8 cellular contexts compared by ENCODE assay signal in the genomic region with DNA sequence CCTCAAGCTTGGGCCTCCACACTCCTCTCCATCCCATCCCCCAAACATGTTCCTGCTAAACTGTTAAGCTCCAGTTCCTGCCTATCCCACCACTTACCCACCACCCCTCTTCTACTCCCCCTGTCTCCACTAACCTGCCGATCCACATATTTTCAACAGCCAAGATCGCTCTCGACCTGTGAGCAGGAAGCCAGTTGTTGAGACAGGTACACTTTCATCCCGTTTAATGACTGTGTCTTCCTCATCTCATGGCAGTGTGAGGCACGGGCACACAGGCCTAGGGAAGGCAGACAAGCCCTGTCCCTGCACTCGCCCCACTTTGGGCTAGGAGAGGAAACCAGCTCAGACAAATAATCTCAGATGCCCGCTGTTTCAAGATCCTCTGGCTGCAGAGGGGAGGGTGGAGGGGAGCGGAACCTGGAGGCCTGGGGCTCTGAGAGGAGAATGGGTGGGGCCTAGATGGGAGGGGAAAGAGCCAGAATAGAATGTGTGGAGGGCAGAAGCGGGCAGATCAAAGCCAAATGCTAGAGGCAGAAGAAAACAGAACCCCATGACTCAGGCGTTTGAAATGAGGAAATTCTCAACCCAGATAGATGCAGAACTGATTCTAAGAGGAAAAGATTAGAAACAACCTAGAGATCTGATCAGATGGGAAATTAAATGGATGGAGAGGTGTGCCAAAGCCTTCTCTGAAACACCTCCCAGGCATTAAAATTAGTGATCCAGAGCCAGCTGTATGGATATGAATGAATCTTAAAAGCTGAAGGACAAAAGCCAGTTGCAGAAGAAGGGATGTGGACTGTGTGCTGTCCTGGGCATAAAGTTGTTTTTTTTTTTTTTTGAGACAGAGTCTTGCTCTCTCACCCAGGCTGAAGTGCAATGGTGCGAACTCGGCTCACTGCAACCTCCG. TPM values are rescaled to one million over a fixed set of nuclear protein-coding genes. Genes with fewer than 3 reads are reported as not detected.
DNase-seq lines count a peak whose midpoint lies in the region; ATAC-seq and TF ChIP-seq lines count a peak whose summit lies in the region.

No MANE protein-coding gene starts in this region.

- peak overlapping the region; percentile 75 for H3K27ac ChIP-seq in upper lobe of right lung

- H3K36me3 ChIP-seq in upper lobe of right lung = no peaks in the 10 kb centered on the region

- H3K4me3 Mint-ChIP-seq in activated CD4-positive, alpha-beta T cell treated with anti-CD3 and anti-CD28 coated beads, Interleukin-2, amount 10 ng/mL, durations not matched to agents 7 days and 5 days = peak overlapping the region; percentile 60

- POLR2A ChIA-PET in activated CD4-positive, alpha-beta T cell treated with anti-CD3 and anti-CD28 coated beads, Interleukin-2, amount 10 ng/mL, durations not matched to agents 7 days and 5 days (lab: Charles Lee) = no interaction called here

- peaks cover 11% of the 10 kb centered on the region for H3K4me1 ChIP-seq in upper lobe of right lung

- H3K36me3 Mint-ChIP-seq in activated CD4-positive, alpha-beta T cell treated with anti-CD3 and anti-CD28 coated beads, Interleukin-2, amount 10 ng/mL, durations not matched to agents 7 days and 5 days (ENCODE audit: low read depth) = peaks cover 2% of the 10 kb centered on the region

- ATAC-seq in upper lobe of right lung (peak; percentile 95), GM21515 (IDR thresholded peaks at IDR 0.05; ENCODE audit: unreplicated experiment) (no peak)

- no peaks in the 10 kb centered on the region for H3K27me3 ChIP-seq in upper lobe of right lung

- no peak for TF ChIP-seq CTCF in upper lobe of right lung (IDR thresholded peaks at IDR 0.05)

- DNase-seq in ACHN = peak; percentile 85
- DNase-seq in Jurkat, Clone E6-1 (ENCODE audit: low read depth, low spot score) = peak; percentile 45
- peak; percentile 74 for DNase-seq in activated CD4-positive, alpha-beta T cell treated with anti-CD3 and anti-CD28 coated beads, Interleukin-2, amount 10 ng/mL, durations not matched to agents 7 days and 5 days
- DNase-seq in epidermal melanocyte (ENCODE audit: insufficient read length, low spot score) = peak; percentile 60
- peak; percentile 64 for DNase-seq in myocyte (ENCODE audit: low read depth)
- DNase-seq in upper lobe of right lung = peak; percentile 85
- no peak for DNase-seq in HuH-7 (ENCODE audit: low spot score)

- peaks cover 24% of the 10 kb centered on the region for H3K4me1 Mint-ChIP-seq in activated CD4-positive, alpha-beta T cell treated with anti-CD3 and anti-CD28 coated beads, Interleukin-2, amount 10 ng/mL, durations not matched to agents 7 days and 5 days

- no peaks in the 10 kb centered on the region for H3K27me3 Mint-ChIP-seq in activated CD4-positive, alpha-beta T cell treated with anti-CD3 and anti-CD28 coated beads, Interleukin-2, amount 10 ng/mL, durations not matched to agents 7 days and 5 days

- H3K4me3 ChIP-seq in Jurkat, Clone E6-1 (ENCODE audit: low read length) = no peak overlapping the region
- peak overlapping the region; percentile 36 for H3K4me3 ChIP-seq in upper lobe of right lung

- intact Hi-C loops in upper lobe of right lung (cut with DNase I) = no loop called here

- H3K27ac Mint-ChIP-seq in activated CD4-positive, alpha-beta T cell treated with anti-CD3 and anti-CD28 coated beads, Interleukin-2, amount 10 ng/mL, durations not matched to agents 7 days and 5 days = peak overlapping the region; percentile 84

- CTCF ChIA-PET in activated CD4-positive, alpha-beta T cell treated with anti-CD3 and anti-CD28 coated beads, Interleukin-2, amount 10 ng/mL, durations not matched to agents 7 days and 5 days (lab: Charles Lee) = interaction anchor here (0.9 to 1.2 kb wide), 2 partner anchors 17 to 88 kb away, joined by 3 read pairs; partner anchors contain the start of genes CYP2S1 and HNRNPUL1

- H3K9me3 ChIP-seq in upper lobe of right lung = no peaks in the 10 kb centered on the region

- H3K9me3 Mint-ChIP-seq in activated CD4-positive, alpha-beta T cell treated with anti-CD3 and anti-CD28 coated beads, Interleukin-2, amount 10 ng/mL, durations not matched to agents 7 days and 5 days = no peaks in the 10 kb centered on the region

- in situ Hi-C loops in ACHN (cut with HindIII; ENCODE audit: low pct_ligation_motif_present, low pct_unique_long_range_greater_than_20kb, low sequenced_read_pairs) = no loop called here

RNA-seq across cellular contexts. Expression of gene CYP2S1, which starts 16.9 kb away (rescaled TPM):
- 5.4 TPM for polyA plus RNA-seq in Jurkat, Clone E6-1 (2012; ENCODE audit: insufficient read depth, insufficient read length)
- total RNA-seq in activated CD4-positive, alpha-beta T cell treated with anti-CD3 and anti-CD28 coated beads, Interleukin-2, amount 10 ng/mL, durations not matched to agents 7 days and 5 days = under 1 TPM; 0.17 to 0.27 TPM
- not detected in 2 replicates for total RNA-seq in myocyte
- polyA plus RNA-seq in myocyte (2012) = not detected
- 11.1 TPM for total RNA-seq in upper lobe of right lung

RNA-seq across cellular contexts. Expression of gene AXL, which starts 42.9 kb away (rescaled TPM):
- polyA plus RNA-seq in Jurkat, Clone E6-1 (2012; ENCODE audit: insufficient read depth, insufficient read length) = not detected
- total RNA-seq in activated CD4-positive, alpha-beta T cell treated with anti-CD3 and anti-CD28 coated beads, Interleukin-2, amount 10 ng/mL, durations not matched to agents 7 days and 5 days = under 1 TPM; 0.06 to 0.20 TPM
- total RNA-seq in myocyte (24.8 and 27.0 TPM in 2 replicates), upper lobe of right lung (59.1 TPM)
- polyA plus RNA-seq in myocyte (2012) = 71.0 TPM

Comparison
In these comparisons a context has a peak if more than half of its experiments do, and no peak if none do; other contexts are left out.
1. RNA of gene AXL, which starts 42.9 kb away (total RNA-seq): 59.1 TPM in upper lobe of right lung (single experiment) and 24.8 to 27.0 TPM in myocyte; 0.06 to 0.20 TPM in activated CD4-positive, alpha-beta T cell treated with anti-CD3 and anti-CD28 coated beads, Interleukin-2, amount 10 ng/mL, durations not matched to agents 7 days and 5 days; every median in the first group is over 10 times any median in the second.